In the genomic region with DNA sequence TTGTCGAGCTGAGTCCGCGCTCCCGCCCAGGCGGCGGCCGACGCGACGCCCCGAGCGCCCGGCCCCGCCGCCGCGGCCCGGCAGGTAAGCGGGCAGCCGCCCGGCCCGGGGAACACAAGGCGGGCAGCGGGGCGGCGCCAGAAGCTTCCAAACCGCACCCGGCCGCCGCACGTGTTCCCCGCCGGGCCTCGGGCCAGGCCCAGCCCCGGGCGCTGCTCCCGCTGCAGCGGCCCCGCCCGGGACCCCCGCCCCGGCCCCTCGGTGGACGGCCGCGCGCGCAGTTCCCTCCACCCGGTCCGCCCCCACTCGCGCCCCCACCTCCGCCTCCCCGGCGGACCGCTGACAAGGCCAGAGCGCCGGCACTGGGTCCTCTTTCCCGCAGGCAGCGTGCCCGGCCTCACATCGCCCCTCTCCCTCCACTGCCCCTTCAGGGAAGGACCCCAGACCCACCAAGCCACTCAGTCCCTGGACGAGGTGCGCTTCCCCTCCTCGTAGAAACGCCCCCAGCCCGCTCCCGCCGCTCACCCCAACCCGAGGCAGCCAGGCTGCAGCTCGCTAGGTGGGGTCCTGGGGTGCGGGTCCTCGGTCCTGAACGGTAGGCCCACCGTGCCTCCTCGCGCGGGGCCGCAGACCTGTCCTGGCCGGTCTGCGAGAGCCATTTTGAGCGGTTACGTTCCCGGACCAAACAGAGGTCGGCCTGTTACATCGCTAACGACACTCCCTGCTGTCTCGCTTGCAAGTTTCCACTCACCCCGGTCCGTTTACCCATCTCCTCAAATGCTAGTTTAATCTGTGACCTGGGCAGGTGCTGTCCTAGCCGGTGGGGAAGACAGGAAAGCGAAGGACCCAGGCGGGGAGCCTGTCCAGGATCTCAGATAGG, we compare ENCODE assay signal across 9 cellular contexts. TPM values are rescaled to one million over a fixed set of nuclear protein-coding genes. Genes with fewer than 3 reads are reported as not detected.
DNase-seq lines count a peak whose midpoint lies in the region; TF ChIP-seq lines count a peak whose summit lies in the region.
"Had no signal": no experiment of that assay in that cellular context is flagged by ENCODE, and none has a peak within 500 bp of the region (broad histone marks: within the 10 kb centered on the region; RNA-seq: fewer than 3 reads in every experiment).

No MANE protein-coding gene starts in this region.

- H3K4me1 ChIP-seq in Peyer's patch, result peaks cover 4 to 40% (median 8%) of the 10 kb centered on the region in 4 donors
- H3K4me1 ChIP-seq in thymus (ENCODE audit: control insufficient read depth, insufficient read depth, low read length), result peaks cover 12% of the 10 kb centered on the region

- H3K36me3 ChIP-seq in Peyer's patch (peaks cover 0 to 17% (median 3%) of the 10 kb centered on the region in 3 donors), thymus (ENCODE audit: control insufficient read depth, insufficient read depth) (peaks cover 12% of the 10 kb centered on the region)

- 1% methylated on average over 93 of the region's 93 CpGs for WGBS in thymus

- H3K9me3 ChIP-seq in Peyer's patch (no peaks in the 10 kb centered on the region), thymus (ENCODE audit: control insufficient read depth) (no peaks in the 10 kb centered on the region)

- peak in 1 of 2 donors; percentile 53 for TF ChIP-seq POLR2A in Peyer's patch (IDR thresholded peaks at IDR 0.05)

- H3K4me3 ChIP-seq in HFF-Myc (replicated peaks; ENCODE audit: low read depth, low read length) (peak overlapping the region; percentile 99), Peyer's patch (peak overlapping the region; percentile 69 to 95 (median 85)), choroid plexus epithelial cell (ENCODE audit: low read depth, low read length) (peak overlapping the region; percentile 89), thymus (ENCODE audit: low read length) (peak overlapping the region; percentile 76)

- H3K27ac ChIP-seq in Peyer's patch, result peak overlapping the region; percentile 29 to 96 (median 74)
- peak overlapping the region; percentile 25 for H3K27ac ChIP-seq in thymus (ENCODE audit: low read depth)

- TF ChIP-seq CTCF in HFF-Myc (IDR thresholded peaks at IDR 0.05; ENCODE audit: low read depth, low read length, missing control alignments), result no peak
- TF ChIP-seq CTCF in Peyer's patch (IDR thresholded peaks at IDR 0.05), result no peak
- no peak for TF ChIP-seq CTCF in choroid plexus epithelial cell (conservative IDR thresholded peaks at IDR 0.05; ENCODE audit: low read depth, low read length)

- H3K27me3 ChIP-seq in Peyer's patch (no peaks in the 10 kb centered on the region), thymus (ENCODE audit: control insufficient read depth, insufficient read depth) (no peaks in the 10 kb centered on the region)

- DNase-seq in NCI-H1105 (lab: John Stamatoyannopoulos, UW) (peak; percentile 8), NCI-H1105 treated with DMSO at 0.1 percent for 48 hours (lab: John Stamatoyannopoulos, UW) (no peak), HFF-Myc (ENCODE audit: extremely low read depth, low read depth) (no peak), Peyer's patch (peak in 2 of 3 donors; percentile 53 to 60), choroid plexus epithelial cell (ENCODE audit: low read depth) (peak; percentile 37), lung microvascular endothelial cell (ENCODE audit: low read depth in 2 of 2) (peak; percentile 28 to 44), NCI-H2081 treated with DMSO at 0.1 percent for 48 hours (lab: John Stamatoyannopoulos, UW) (no peak)

RNA-seq across cellular contexts. Expression of a gene that starts 0.5 kb away (rescaled TPM):
- total RNA-seq in Peyer's patch (10 to 100 TPM; 21.4 to 34.7 (median 24.2) TPM), lung microvascular endothelial cell (11.8 and 14.7 TPM in 2 replicates)
- 25.9 TPM for polyA plus RNA-seq in thymus

RNA-seq across cellular contexts. Expression of a gene that starts 28.0 kb away (rescaled TPM):
- total RNA-seq in Peyer's patch (not detected), lung microvascular endothelial cell (not detected in 2 replicates)
- not detected for polyA plus RNA-seq in thymus
- total RNA-seq: Daoy had no signal

Comparison
In these comparisons a context has a peak if more than half of its experiments do, and no peak if none do; other contexts are left out.
1. DNase-seq: peak in NCI-H1105 (single experiment), Peyer's patch (2 of 3), choroid plexus epithelial cell (single experiment) and lung microvascular endothelial cell (2 of 2); none in NCI-H1105 treated with DMSO at 0.1 percent for 48 hours (single experiment), HFF-Myc (single experiment) and NCI-H2081 treated with DMSO at 0.1 percent for 48 hours (single experiment).
2. Peak in every context shown above with its lines, with median percentiles within 50 percentile points of each other: H3K4me3 ChIP-seq.